13 cellular contexts compared by ENCODE assay signal in genomic region chr2:151063271-151063670, GRCh38.
DNase-seq lines count a peak whose midpoint lies in the region; ATAC-seq and TF ChIP-seq lines count a peak whose summit lies in the region.
"Had no signal": no experiment of that assay in that cellular context is flagged by ENCODE, and none has a peak within 500 bp of the region (broad histone marks: within the 10 kb centered on the region; RNA-seq: fewer than 3 reads in every experiment).

No MANE protein-coding gene starts in this region.

- H3K27me3 ChIP-seq in upper lobe of right lung, result no peaks in the 10 kb centered on the region
- no peaks in the 10 kb centered on the region for H3K27me3 ChIP-seq in effector memory CD4-positive, alpha-beta T cell (replicated peaks; ENCODE audit: control insufficient read depth, insufficient read depth, low read length, poor library complexity, severe bottlenecking)
- H3K27me3 ChIP-seq: Peyer's patch had no signal

- intact Hi-C loops in upper lobe of right lung (cut with DNase I), result no loop called here

- no peaks in the 10 kb centered on the region for H3K4me1 ChIP-seq in upper lobe of right lung
- H3K4me1 ChIP-seq in effector memory CD4-positive, alpha-beta T cell (ENCODE audit: control insufficient read depth, insufficient read depth, low read length, poor library complexity, severe bottlenecking), result no peaks in the 10 kb centered on the region
- H3K4me1 ChIP-seq: Peyer's patch had no signal

- TF ChIP-seq POLR2A in erythroblast (IDR thresholded peaks at IDR 0.05; ENCODE audit: low read length), result no peak

- no peak overlapping the region for H3K27ac ChIP-seq in upper lobe of right lung
- H3K27ac ChIP-seq in effector memory CD4-positive, alpha-beta T cell (ENCODE audit: insufficient read depth, low read length, poor library complexity, severe bottlenecking), result no peak overlapping the region
- H3K27ac ChIP-seq: 22Rv1, Peyer's patch had no signal

- no peaks in the 10 kb centered on the region for H3K36me3 ChIP-seq in upper lobe of right lung
- H3K36me3 ChIP-seq in effector memory CD4-positive, alpha-beta T cell (ENCODE audit: control insufficient read depth, insufficient read depth, low read length), result no peaks in the 10 kb centered on the region
- H3K36me3 ChIP-seq: Peyer's patch had no signal

- ATAC-seq in upper lobe of right lung, result peak; percentile 36

- H3K9me3 ChIP-seq in upper lobe of right lung, result no peaks in the 10 kb centered on the region
- no peaks in the 10 kb centered on the region for H3K9me3 ChIP-seq in effector memory CD4-positive, alpha-beta T cell (ENCODE audit: control insufficient read depth, low read length)
- H3K9me3 ChIP-seq: Peyer's patch had no signal

- TF ChIP-seq CTCF in upper lobe of right lung (IDR thresholded peaks at IDR 0.05), result no peak

- DNase-seq in DMS79 (lab: John Stamatoyannopoulos, UW), result peak; percentile 52
- DNase-seq in DMS79 treated with DMSO at 0.1 percent for 48 hours (lab: John Stamatoyannopoulos, UW), result no peak
- DNase-seq in NCI-H748 (lab: John Stamatoyannopoulos, UW; ENCODE audit: unreplicated experiment), result peak; percentile 93
- DNase-seq in fibroblast of peridontal ligament (ENCODE audit: extremely low read depth), result peak; percentile 71
- DNase-seq in upper lobe of right lung, result no peak
- DNase-seq in midbrain (lab: John Stamatoyannopoulos, UW), result no peak
- no peak for DNase-seq in erythroblast (lab: John Stamatoyannopoulos, UW)
- DNase-seq in effector memory CD4-positive, alpha-beta T cell, result no peak
- DNase-seq: activated CD8-positive, alpha-beta memory T cell treated with anti-CD3 and anti-CD28 coated beads, Interleukin-2, amount 50 U/mL, for 4 hours; NCI-H2029; Peyer's patch; stimulated activated naive CD4-positive, alpha-beta T cell had no signal

- H3K4me3 ChIP-seq in upper lobe of right lung, result no peak overlapping the region
- no peak overlapping the region for H3K4me3 ChIP-seq in effector memory CD4-positive, alpha-beta T cell (ENCODE audit: insufficient read depth, low read depth, low read length, poor library complexity, severe bottlenecking)
- H3K4me3 ChIP-seq: Peyer's patch had no signal

Comparison
In these comparisons a context has a peak if more than half of its experiments do, and no peak if none do; other contexts are left out.
1. DNase-seq: peak in DMS79 (single experiment), NCI-H748 (single experiment) and fibroblast of peridontal ligament (single experiment); none in DMS79 treated with DMSO at 0.1 percent for 48 hours (single experiment), upper lobe of right lung (single experiment), midbrain (single experiment), erythroblast (0 of 2) and effector memory CD4-positive, alpha-beta T cell (0 of 3).